ENCODE assay signal across 13 cellular contexts in the genomic region with DNA sequence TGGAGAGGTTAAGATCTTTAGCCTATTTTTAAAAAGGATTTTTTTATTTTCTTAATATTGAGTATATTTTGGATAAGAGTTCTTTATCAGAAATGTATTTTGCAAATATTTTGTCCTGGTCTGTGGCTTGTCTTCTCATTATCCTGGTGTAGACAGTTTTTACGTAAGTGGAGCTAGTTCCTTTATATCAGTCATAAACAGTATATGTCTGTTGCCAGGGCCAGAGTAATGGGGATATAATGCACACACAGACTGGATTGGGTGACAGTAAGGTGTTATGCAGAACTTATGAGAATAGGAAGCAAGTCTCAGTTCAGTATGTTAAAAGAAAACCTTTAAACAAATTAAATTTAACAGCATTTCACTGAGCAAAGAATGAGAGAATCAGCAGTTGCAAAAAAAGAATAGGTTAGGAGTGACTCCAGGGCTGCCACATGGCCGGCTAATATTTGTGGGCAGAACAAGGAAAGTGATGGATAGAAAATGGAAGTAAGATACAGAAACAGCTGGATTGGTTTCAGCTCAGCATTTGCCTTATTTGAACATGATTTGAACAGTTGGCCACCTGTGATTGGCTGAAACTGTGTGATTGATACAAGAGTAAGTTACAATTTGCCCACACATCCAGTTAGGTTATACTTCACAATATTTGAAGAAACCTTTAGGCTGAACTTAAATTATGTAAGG.
DNase-seq lines count a peak whose midpoint lies in the region; ATAC-seq and TF ChIP-seq lines count a peak whose summit lies in the region.
"Had no signal": no experiment of that assay in that cellular context is flagged by ENCODE, and none has a peak within 500 bp of the region (broad histone marks: within the 10 kb centered on the region; RNA-seq: fewer than 3 reads in every experiment).

No MANE protein-coding gene starts in this region.

- H3K4me3 ChIP-seq in astrocyte of the spinal cord (ENCODE audit: low read depth, low read length) (no peak overlapping the region), tibial nerve (no peak overlapping the region)

- DNase-seq in astrocyte of the spinal cord (ENCODE audit: low read depth, low spot score) (peak; percentile 4), NOMO-1 treated with dmso at 0.1 percent for 144 hours (lab: John Stamatoyannopoulos, UW; ENCODE audit: unreplicated experiment) (no peak), superior temporal gyrus (ENCODE audit: extremely low spot score) (no peak), NCI-H1048 (lab: John Stamatoyannopoulos, UW) (no peak), tibial nerve (ENCODE audit: low spot score in 2 of 2) (no peak)
- DNase-seq: activated T-cell treated with anti-CD3 and anti-CD28 coated beads, Interleukin-2, amount 50 U/mL, for 4 hours; left cardiac atrium; NCI-H446; SHP77; stimulated activated CD4-positive, alpha-beta T cell treated with anti-CD3 and anti-CD28 coated beads, Interleukin-12 subunit alpha, Interleukin-12 subunit beta, amount 100 ng/mL, for 4 hours had no signal

- TF ChIP-seq EP300 in tibial nerve (IDR thresholded peaks at IDR 0.05): no peak

- in situ Hi-C loops in astrocyte of the spinal cord (cut with HindIII; ENCODE audit: low sequenced_read_pairs): no loop called here

- no peaks in the 10 kb centered on the region for H3K36me3 ChIP-seq in tibial nerve

- 73 to 81% methylated on average over 2 of the region's 2 CpGs for WGBS in tibial nerve, 2 donors

- TF ChIP-seq CTCF in astrocyte of the spinal cord (IDR thresholded peaks at IDR 0.05; ENCODE audit: low read depth, low read length) (no peak), tibial nerve (IDR thresholded peaks at IDR 0.05) (no peak)

- H3K27ac ChIP-seq in tibial nerve: peak overlapping the region in 1 of 4 donors; percentile 38

- peak; percentile 34 for ATAC-seq in GM18868 (IDR thresholded peaks at IDR 0.05; ENCODE audit: unreplicated experiment)
- ATAC-seq in GM21515 (IDR thresholded peaks at IDR 0.05; ENCODE audit: unreplicated experiment): peak; percentile 38
- peak; percentile 29 for ATAC-seq in HG03103 (IDR thresholded peaks at IDR 0.05; ENCODE audit: low read depth, unreplicated experiment)

- H3K27me3 ChIP-seq in tibial nerve: no peaks in the 10 kb centered on the region

- no peaks in the 10 kb centered on the region for H3K4me1 ChIP-seq in tibial nerve

- no peak for TF ChIP-seq POLR2A in tibial nerve (IDR thresholded peaks at IDR 0.05)

- H3K9me3 ChIP-seq in tibial nerve: no peaks in the 10 kb centered on the region
